In the genomic region with DNA sequence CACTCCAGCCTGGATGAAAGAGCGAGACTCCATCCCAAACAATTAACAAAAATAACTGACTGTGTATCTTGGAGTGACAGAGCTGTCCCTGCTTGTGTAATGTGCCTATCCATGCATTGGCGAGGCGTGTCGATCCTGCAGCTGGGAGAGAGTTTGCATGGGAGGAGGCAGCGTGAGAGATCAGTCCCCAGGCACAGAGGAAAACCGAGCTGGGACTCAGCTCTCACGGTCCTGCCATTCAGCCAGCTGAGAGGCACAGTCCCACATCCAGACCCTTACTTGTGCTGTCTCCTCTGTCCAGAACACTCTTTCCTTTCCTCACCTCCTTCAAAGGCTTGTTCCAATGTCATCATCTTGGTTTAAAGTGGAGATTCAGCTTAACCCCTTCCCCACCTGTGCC, we compare ENCODE assay signal across 1 cellular context.
TF ChIP-seq lines count a peak whose summit lies in the region.

No MANE protein-coding gene starts in this region.

TF ChIP-seq in HepG2, 621 proteins besides CTCF, POLR2A, EP300 and RAD21:
- TF ChIP-seq ZNF788 (CRISPR knock-in tag; IDR thresholded peaks at IDR 0.05; ENCODE audit: borderline replicate concordance) (no peak), PTBP1 (IDR thresholded peaks at IDR 0.05; ENCODE audit: low read depth, low read length, poor library complexity, severe bottlenecking) (no peak)
